Comparison of ENCODE assay signal across 8 cellular contexts in genomic region chr12:91382081-91382543, GRCh38.
DNase-seq lines count a peak whose midpoint lies in the region; ATAC-seq, FAIRE-seq and TF ChIP-seq lines count a peak whose summit lies in the region.

No MANE protein-coding gene starts in this region.

- H3K4me1 ChIP-seq in colonic mucosa = no peaks in the 10 kb centered on the region

- no peaks in the 10 kb centered on the region for H3K36me3 Mint-ChIP-seq in activated CD4-positive, alpha-beta T cell treated with anti-CD3 and anti-CD28 coated beads for 36 hours (ENCODE audit: low read depth)

- H3K4me1 Mint-ChIP-seq in activated CD4-positive, alpha-beta T cell treated with anti-CD3 and anti-CD28 coated beads for 36 hours = peaks cover 7% of the 10 kb centered on the region

- H3K4me3 Mint-ChIP-seq in activated CD4-positive, alpha-beta T cell treated with anti-CD3 and anti-CD28 coated beads for 36 hours = peak overlapping the region; percentile 70

- no peak overlapping the region for H3K27ac Mint-ChIP-seq in activated CD4-positive, alpha-beta T cell treated with anti-CD3 and anti-CD28 coated beads for 36 hours

- POLR2A ChIA-PET in activated CD4-positive, alpha-beta T cell treated with anti-CD3 and anti-CD28 coated beads for 36 hours (lab: Charles Lee) = interaction anchor here (0.7 kb wide), 1 partner anchor 492 kb away, joined by 3 read pairs; no protein-coding TSS in a partner anchor

- H3K4me3 ChIP-seq in colonic mucosa = peak overlapping the region; percentile 0

- no peaks in the 10 kb centered on the region for H3K9me3 Mint-ChIP-seq in activated CD4-positive, alpha-beta T cell treated with anti-CD3 and anti-CD28 coated beads for 36 hours (ENCODE audit: low read depth)

- ATAC-seq in GM18867 (IDR thresholded peaks at IDR 0.05; ENCODE audit: unreplicated experiment) (peak; percentile 84), HG03280 (IDR thresholded peaks at IDR 0.05; ENCODE audit: unreplicated experiment) (peak; percentile 76), left lobe of liver (peak; percentile 97)
- ATAC-seq in activated CD4-positive, alpha-beta T cell treated with anti-CD3 and anti-CD28 coated beads for 36 hours = peak; percentile 81

- peak overlapping the region; percentile 41 for H3K27ac ChIP-seq in colonic mucosa

- FAIRE-seq in A204.1 (lab: Jason Lieb, UNC) = peak; percentile 90

- H3K27me3 ChIP-seq in colonic mucosa = no peaks in the 10 kb centered on the region

- intact Hi-C loops in activated CD4-positive, alpha-beta T cell treated with anti-CD3 and anti-CD28 coated beads for 36 hours (cut with DNase I, micrococcal nuclease) = loop anchor here (1.0 to 10.0 kb wide), 9 partner anchors 195 to 1268 kb away; partner anchors contain the start of gene BTG1 (in 1 of the 2)
- intact Hi-C loops in colonic mucosa (cut with DNase I) = loop anchor here (5.0 kb wide), 1 partner anchor 1270 kb away; no protein-coding TSS in a partner anchor

- CTCF ChIA-PET in activated CD4-positive, alpha-beta T cell treated with anti-CD3 and anti-CD28 coated beads for 36 hours (lab: Charles Lee) = interaction anchor here (0.6 to 2.4 kb wide), 54 partner anchors 9 to 1475 kb away, joined by 3 to 13 read pairs (median 4); partner anchors contain the start of gene BTG1

- H3K9ac ChIP-seq in colonic mucosa (ENCODE audit: low read depth in 2 of 2, low read length in 2 of 2) = peak overlapping the region in 1 of 2 donors; percentile 29

- TF ChIP-seq CTCF in colonic mucosa (IDR thresholded peaks at IDR 0.05) = peak; percentile 76

- no peaks in the 10 kb centered on the region for H3K9me3 ChIP-seq in colonic mucosa

- peak; percentile 17 for DNase-seq in NCI-H510A (lab: John Stamatoyannopoulos, UW)
- peak; percentile 90 for DNase-seq in activated CD4-positive, alpha-beta T cell treated with anti-CD3 and anti-CD28 coated beads for 36 hours
- DNase-seq in colonic mucosa = peak; percentile 90
- DNase-seq in left lobe of liver (ENCODE audit: low spot score) = peak; percentile 73
- peak; percentile 87 to 92 for DNase-seq in stimulated activated CD4-positive, alpha-beta T cell treated with anti-CD3 and anti-CD28 coated beads, Interleukin-2, amount 100 ng/mL, for 24 hours

- peaks cover 3% of the 10 kb centered on the region for H3K27me3 Mint-ChIP-seq in activated CD4-positive, alpha-beta T cell treated with anti-CD3 and anti-CD28 coated beads for 36 hours

- no peaks in the 10 kb centered on the region for H3K36me3 ChIP-seq in colonic mucosa

Comparison
In these comparisons a context has a peak if more than half of its experiments do, and no peak if none do; other contexts are left out.
1. Peak in every context shown above with its lines: DNase-seq, ATAC-seq, H3K4me3 ChIP-seq and H3K27ac ChIP-seq.
2. DNase-seq: peak in every context shown above with its lines; median percentile 90 in activated CD4-positive, alpha-beta T cell treated with anti-CD3 and anti-CD28 coated beads for 36 hours; 90 in colonic mucosa; 90 in stimulated activated CD4-positive, alpha-beta T cell treated with anti-CD3 and anti-CD28 coated beads, Interleukin-2, amount 100 ng/mL, for 24 hours; 73 in left lobe of liver; 17 in NCI-H510A.